Comparison of ENCODE assay signal across 30 cellular contexts in the genomic region with DNA sequence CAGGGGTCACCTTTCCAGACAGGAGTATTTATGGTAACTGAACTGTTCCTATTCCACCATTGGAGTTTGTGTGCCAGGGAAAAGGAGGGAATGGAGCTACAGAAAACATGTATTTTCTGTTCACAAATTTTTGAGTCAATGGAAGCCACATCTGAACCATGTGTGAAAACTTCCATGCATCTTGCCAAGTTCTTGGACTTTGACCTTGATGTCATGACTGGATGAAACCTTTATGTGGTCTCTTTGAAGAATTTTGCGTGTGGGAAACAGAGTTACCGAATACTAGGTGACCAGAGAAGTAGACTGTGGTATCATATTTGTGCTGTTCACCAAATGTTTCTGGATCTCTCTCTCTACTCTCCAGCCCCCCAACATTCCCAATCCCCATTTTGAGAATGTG.
"Had no signal": no experiment of that assay in that cellular context is flagged by ENCODE, and none has a peak within 500 bp of the region (broad histone marks: within the 10 kb centered on the region; RNA-seq: fewer than 3 reads in every experiment).

No MANE protein-coding gene starts in this region.

- H3K4me3 Mint-ChIP-seq: activated CD4-positive, alpha-beta memory T cell treated with anti-CD3 and anti-CD28 coated beads for 36 hours; activated CD4-positive, alpha-beta T cell treated with anti-CD3 and anti-CD28 coated beads for 36 hours; activated CD4-positive, alpha-beta T cell treated with anti-CD3 and anti-CD28 coated beads, Interleukin-2, amount 10 ng/mL, durations not matched to agents 24 days and 14 days; activated CD8-positive, alpha-beta memory T cell treated with anti-CD3 and anti-CD28 coated beads, Interleukin-2, amount 10 ng/mL, durations not matched to agents 7 days and 5 days; activated CD8-positive, alpha-beta T cell treated with anti-CD3 and anti-CD28 coated beads, Interleukin-2, amount 10 ng/mL, durations not matched to agents 7 days and 5 days; activated naive CD4-positive, alpha-beta T cell treated with anti-CD3 and anti-CD28 coated beads, Interleukin-2, amount 10 ng/mL, durations not matched to agents 7 days and 5 days; activated naive CD8-positive, alpha-beta T cell treated with anti-CD3 and anti-CD28 coated beads, Interleukin-2, amount 10 ng/mL, durations not matched to agents 7 days and 5 days; activated T-helper 1 cell treated with anti-CD3 and anti-CD28 coated beads, Interleukin-12 subunit alpha, Interleukin-12 subunit beta, Interleukin-2, Interleukin-4 antibody, amounts not matched to agents 30 ng/mL and 10 ng/mL and 1 ng/mL, durations not matched to agents 14 hours and 24 hours and 36 hours; central memory CD8-positive, alpha-beta T cell; dendritic cell treated with granulocyte-macrophage colony-stimulating factor and Interleukin-4, amounts not matched to agents 40 ng/mL and 50 ng/mL, for 4 days; endodermal cell had no signal

- H3K9me3 Mint-ChIP-seq: central memory CD8-positive, alpha-beta T cell; dendritic cell treated with granulocyte-macrophage colony-stimulating factor and Interleukin-4, amounts not matched to agents 40 ng/mL and 50 ng/mL, for 4 days had no signal

- H3K36me3 ChIP-seq: ascending aorta, brain microvascular endothelial cell had no signal

- H3K27me3 Mint-ChIP-seq: activated CD4-positive, alpha-beta memory T cell treated with anti-CD3 and anti-CD28 coated beads for 36 hours; activated CD4-positive, alpha-beta T cell treated with anti-CD3 and anti-CD28 coated beads for 36 hours; central memory CD8-positive, alpha-beta T cell; dendritic cell treated with granulocyte-macrophage colony-stimulating factor and Interleukin-4, amounts not matched to agents 40 ng/mL and 50 ng/mL, for 4 days had no signal

- H3K27ac ChIP-seq: ascending aorta, brain microvascular endothelial cell, coronary artery, dorsolateral prefrontal cortex had no signal

- ATAC-seq: activated CD8-positive, alpha-beta memory T cell treated with anti-CD3 and anti-CD28 coated beads, Interleukin-2, amount 10 ng/mL, durations not matched to agents 7 days and 5 days; activated CD8-positive, alpha-beta T cell treated with anti-CD3 and anti-CD28 coated beads, Interleukin-2, amount 10 ng/mL, durations not matched to agents 7 days and 5 days; esophagus mucosa had no signal

- DNase-seq: activated CD4-positive, alpha-beta memory T cell treated with anti-CD3 and anti-CD28 coated beads for 36 hours; activated CD4-positive, alpha-beta T cell treated with anti-CD3 and anti-CD28 coated beads for 36 hours; activated CD4-positive, alpha-beta T cell treated with anti-CD3 and anti-CD28 coated beads, Interleukin-2, amount 10 ng/mL, durations not matched to agents 24 days and 14 days; activated CD4-positive, CD25-positive, alpha-beta regulatory T cell; activated CD4-positive, CD25-positive, alpha-beta regulatory T cell treated with anti-CD3 and anti-CD28 coated beads, Interleukin-2, amount 50 U/mL, for 72 hours; activated CD8-positive, alpha-beta memory T cell treated with anti-CD3 and anti-CD28 coated beads, Interleukin-2, amount 10 ng/mL, durations not matched to agents 7 days and 5 days; activated CD8-positive, alpha-beta memory T cell treated with anti-CD3 and anti-CD28 coated beads, Interleukin-2, amount 50 U/mL, for 4 hours; activated CD8-positive, alpha-beta T cell treated with anti-CD3 and anti-CD28 coated beads, Interleukin-2, amount 10 ng/mL, durations not matched to agents 7 days and 5 days; activated effector memory CD4-positive, alpha-beta T cell treated with anti-CD3 and anti-CD28 coated beads, Interleukin-2, amount 50 U/mL, for 16 hours; activated naive CD4-positive, alpha-beta T cell treated with anti-CD3 and anti-CD28 coated beads, Interleukin-2, amount 10 ng/mL, durations not matched to agents 7 days and 5 days; activated naive CD8-positive, alpha-beta T cell treated with anti-CD3 and anti-CD28 coated beads, Interleukin-2, amount 10 ng/mL, durations not matched to agents 7 days and 5 days; activated T-cell treated with anti-CD3 and anti-CD28 coated beads, Interleukin-2, amount 50 U/mL, for 1 hour; activated T-cell treated with anti-CD3 and anti-CD28 coated beads, Interleukin-2, amount 50 U/mL, for 48 hours; brain microvascular endothelial cell; dorsolateral prefrontal cortex; effector memory CD4-positive, alpha-beta T cell; endodermal cell; foreskin fibroblast; head of caudate nucleus; T-helper 2 cell had no signal

- H3K27me3 ChIP-seq: ascending aorta, brain microvascular endothelial cell, dorsolateral prefrontal cortex had no signal

- FAIRE-seq: bronchial epithelial cell, frontal cortex had no signal

- H3K9me3 ChIP-seq: ascending aorta had no signal

- H3K4me3 ChIP-seq: ascending aorta, coronary artery, dorsolateral prefrontal cortex had no signal

- H3K27ac Mint-ChIP-seq: activated CD4-positive, alpha-beta T cell treated with anti-CD3 and anti-CD28 coated beads, Interleukin-2, amount 10 ng/mL, durations not matched to agents 24 days and 14 days; activated CD8-positive, alpha-beta memory T cell treated with anti-CD3 and anti-CD28 coated beads, Interleukin-2, amount 10 ng/mL, durations not matched to agents 7 days and 5 days; activated naive CD4-positive, alpha-beta T cell treated with anti-CD3 and anti-CD28 coated beads, Interleukin-2, amount 10 ng/mL, durations not matched to agents 7 days and 5 days; activated naive CD4-positive, alpha-beta T cell treated with anti-CD3 and anti-CD28 coated beads, Interleukin-2, amount 50 U/mL, for 72 hours; activated T-helper 1 cell treated with anti-CD3 and anti-CD28 coated beads, Interleukin-12 subunit alpha, Interleukin-12 subunit beta, Interleukin-2, Interleukin-4 antibody, amounts not matched to agents 30 ng/mL and 10 ng/mL and 1 ng/mL, durations not matched to agents 14 hours and 24 hours and 36 hours; activated T-helper 2 cell treated with anti-CD3 and anti-CD28 coated beads, Interferon-gamma antibody, Interleukin-2, Interleukin-4, amounts not matched to agents 10 μg/mL and 5 μg/mL and 100 μg/mL, durations not matched to agents 14 hours and 24 hours and 36 hours; dendritic cell treated with granulocyte-macrophage colony-stimulating factor and Interleukin-4, amounts not matched to agents 40 ng/mL and 50 ng/mL, for 4 days; endodermal cell had no signal
